In the genomic region with DNA sequence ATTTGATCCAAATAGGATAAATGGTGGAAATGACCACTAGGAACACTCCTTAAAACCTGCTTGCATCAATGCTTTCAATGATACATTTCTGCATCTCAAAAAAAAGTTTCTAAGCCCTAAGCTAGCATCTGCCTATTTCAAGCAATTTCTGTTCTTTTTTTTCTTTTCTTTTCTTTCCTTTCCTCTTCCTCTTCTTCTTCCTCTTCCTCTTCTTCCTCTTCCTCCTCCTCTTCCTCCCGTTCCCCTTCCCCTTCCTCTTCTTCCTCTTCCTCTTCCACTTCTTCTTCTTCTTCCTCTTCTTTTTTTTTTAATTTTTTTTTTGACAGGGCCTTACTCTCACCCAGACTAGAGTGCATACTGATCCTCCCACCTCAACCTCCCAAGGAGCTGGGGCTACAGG, we compare ENCODE assay signal across 24 cellular contexts. TPM values are rescaled to one million over a fixed set of nuclear protein-coding genes. Genes with fewer than 3 reads are reported as not detected.
"Had no signal": no experiment of that assay in that cellular context is flagged by ENCODE, and none has a peak within 500 bp of the region (broad histone marks: within the 10 kb centered on the region; RNA-seq: fewer than 3 reads in every experiment).

No MANE protein-coding gene starts in this region.

- H3K27ac ChIP-seq: coronary artery, dorsolateral prefrontal cortex, esophagus muscularis mucosa, foreskin keratinocyte, gastroesophageal sphincter, hepatocyte, left lung, lower lobe of right lung had no signal

- H3K4me1 Mint-ChIP-seq: immature natural killer cell had no signal

- H3K4me3 Mint-ChIP-seq: immature natural killer cell; naive thymus-derived CD4-positive, alpha-beta T cell; natural killer cell had no signal

- H3K4me1 ChIP-seq: gastroesophageal sphincter, left lung, lower lobe of right lung had no signal

- ATAC-seq: foreskin keratinocyte; gastroesophageal sphincter; left lung; lower lobe of right lung; naive thymus-derived CD4-positive, alpha-beta T cell; natural killer cell had no signal

- H3K27ac Mint-ChIP-seq: immature natural killer cell; naive thymus-derived CD4-positive, alpha-beta T cell; natural killer cell had no signal

- H3K9me3 ChIP-seq: esophagus muscularis mucosa, gastroesophageal sphincter, heart left ventricle, left lung, lower lobe of right lung had no signal

- H3K4me3 ChIP-seq: coronary artery, dorsolateral prefrontal cortex, esophagus muscularis mucosa, gastroesophageal sphincter, heart left ventricle, hepatocyte, left lung, lower lobe of right lung had no signal

- H3K79me2 ChIP-seq: hepatocyte had no signal

- H3K27me3 ChIP-seq: esophagus muscularis mucosa, gastroesophageal sphincter, heart left ventricle, hepatocyte had no signal

- FAIRE-seq: endothelial cell of umbilical vein, frontal cortex, kidney had no signal

- H3K4me2 ChIP-seq: hepatocyte had no signal

- H2AFZ ChIP-seq: hepatocyte had no signal

- DNase-seq: dermis blood vessel endothelial cell; dorsolateral prefrontal cortex; effector CD4-positive, alpha-beta T cell; effector memory CD4-positive, alpha-beta T cell; foreskin keratinocyte; heart left ventricle; hypothalamus; immature natural killer cell; islet precursor cell; kidney; kidney glomerular epithelial cell; left lung; left ventricle myocardium superior; lower lobe of right lung; mesendoderm; midbrain; naive thymus-derived CD4-positive, alpha-beta T cell; natural killer cell had no signal

- H3K36me3 Mint-ChIP-seq: natural killer cell had no signal

- H3K36me3 ChIP-seq: esophagus muscularis mucosa, gastroesophageal sphincter, left lung, lower lobe of right lung had no signal

RNA-seq across cellular contexts. Expression of a gene that starts 15.4 kb away (rescaled TPM):
- total RNA-seq: endothelial cell of umbilical vein, foreskin keratinocyte had no signal
- polyA plus RNA-seq: foreskin keratinocyte, immature natural killer cell had no signal
